Comparison of ENCODE assay signal across 17 cellular contexts in the genomic region with DNA sequence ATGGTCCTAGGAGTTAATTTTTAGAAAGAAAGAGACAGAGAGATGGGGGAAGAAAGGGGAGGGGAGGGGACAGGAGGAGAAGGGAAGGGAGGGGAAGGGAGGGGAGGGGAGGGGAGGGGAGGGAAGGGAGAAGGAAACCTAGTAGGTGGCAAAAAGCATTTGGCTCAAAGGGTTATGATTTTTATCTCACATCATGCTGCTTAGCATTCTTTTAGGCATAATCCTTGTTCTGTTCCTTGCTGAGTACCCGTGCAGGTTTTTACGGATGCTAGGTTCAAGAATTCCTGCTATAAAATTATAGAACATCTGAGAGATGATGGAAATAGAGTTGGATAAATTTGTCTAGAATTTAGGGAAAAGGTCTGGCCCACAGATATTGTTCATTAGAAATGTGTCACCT.
DNase-seq lines count a peak whose midpoint lies in the region; ATAC-seq, FAIRE-seq and TF ChIP-seq lines count a peak whose summit lies in the region.
"Had no signal": no experiment of that assay in that cellular context is flagged by ENCODE, and none has a peak within 500 bp of the region (broad histone marks: within the 10 kb centered on the region; RNA-seq: fewer than 3 reads in every experiment).

No MANE protein-coding gene starts in this region.

- H3K79me2 ChIP-seq in HepG2 (ENCODE audit: insufficient read depth, low read length) = no peaks in the 10 kb centered on the region

- in situ Hi-C loops in HepG2 (cut with HindIII; ENCODE audit: extremely low pct_ligation_motif_present, low pct_unique_long_range_greater_than_20kb) = no loop called here

- H3K4me3 Mint-ChIP-seq in activated CD4-positive, alpha-beta T cell treated with anti-CD3 and anti-CD28 coated beads for 36 hours = peak overlapping the region; percentile 67
- H3K4me3 Mint-ChIP-seq in activated T-helper 17 cell treated with anti-CD3 and anti-CD28 coated beads, Interleukin-2, amount 50 U/mL, for 72 hours = peak overlapping the region; percentile 66
- H3K4me3 Mint-ChIP-seq in stimulated activated effector memory CD8-positive, alpha-beta T cell treated with anti-CD3 and anti-CD28 coated beads, Interleukin-12 subunit alpha, Interleukin-12 subunit beta, amount 100 ng/mL, for 72 hours = peak overlapping the region; percentile 13

- intact Hi-C loops in activated CD4-positive, alpha-beta T cell treated with anti-CD3 and anti-CD28 coated beads for 36 hours (cut with DNase I, micrococcal nuclease) = no loop called here
- intact Hi-C loops in HepG2 (cut with micrococcal nuclease; ENCODE audit: unreplicated experiment) = no loop called here
- intact Hi-C loops in right lobe of liver (cut with DNase I) = no loop called here
- intact Hi-C loops in esophagus muscularis mucosa (cut with DNase I) = no loop called here

- H3K27ac ChIP-seq in HepG2 (ENCODE audit: extremely low read length, insufficient read depth, low read length) = no peak overlapping the region
- no peak overlapping the region for H3K27ac ChIP-seq in right lobe of liver
- H3K27ac ChIP-seq in esophagus muscularis mucosa (replicated peaks in 1 of 4) = no peak overlapping the region
- H3K27ac ChIP-seq: BLaER1 treated with 17β-estradiol and CSF1 and Interleukin-3, amounts not matched to agents 10 nM and 100 nM had no signal

- H4K20me1 ChIP-seq in HepG2 (ENCODE audit: insufficient read depth, low read length) = no peaks in the 10 kb centered on the region
- H4K20me1 ChIP-seq: BLaER1 treated with 17β-estradiol and CSF1 and Interleukin-3, amounts not matched to agents 10 nM and 100 nM had no signal

- no peaks in the 10 kb centered on the region for H3K9me3 Mint-ChIP-seq in activated CD4-positive, alpha-beta T cell treated with anti-CD3 and anti-CD28 coated beads for 36 hours (ENCODE audit: low read depth)
- no peaks in the 10 kb centered on the region for H3K9me3 Mint-ChIP-seq in activated T-helper 17 cell treated with anti-CD3 and anti-CD28 coated beads, Interleukin-2, amount 50 U/mL, for 72 hours
- no peaks in the 10 kb centered on the region for H3K9me3 Mint-ChIP-seq in stimulated activated effector memory CD8-positive, alpha-beta T cell treated with anti-CD3 and anti-CD28 coated beads, Interleukin-12 subunit alpha, Interleukin-12 subunit beta, amount 100 ng/mL, for 72 hours

- H3K4me2 ChIP-seq in HepG2 (ENCODE audit: low read depth, low read length) = no peak overlapping the region
- H3K4me2 ChIP-seq: BLaER1 treated with 17β-estradiol and CSF1 and Interleukin-3, amounts not matched to agents 10 nM and 100 nM had no signal

- no peaks in the 10 kb centered on the region for H3K4me1 ChIP-seq in HepG2 (ENCODE audit: insufficient read depth, low read length)
- H3K4me1 ChIP-seq in right lobe of liver = no peaks in the 10 kb centered on the region
- H3K4me1 ChIP-seq in esophagus muscularis mucosa = no peaks in the 10 kb centered on the region
- H3K4me1 ChIP-seq: HAP-1 had no signal

- H3K9me3 ChIP-seq in HepG2 (ENCODE audit: low read length) (no peaks in the 10 kb centered on the region), right lobe of liver (no peaks in the 10 kb centered on the region), esophagus muscularis mucosa (no peaks in the 10 kb centered on the region)
- H3K9me3 ChIP-seq: BLaER1 treated with 17β-estradiol and CSF1 and Interleukin-3, amounts not matched to agents 10 nM and 100 nM; HAP-1 had no signal

- H3K4me1 Mint-ChIP-seq in activated CD4-positive, alpha-beta T cell treated with anti-CD3 and anti-CD28 coated beads for 36 hours = peaks cover 24% of the 10 kb centered on the region
- H3K4me1 Mint-ChIP-seq in activated T-helper 17 cell treated with anti-CD3 and anti-CD28 coated beads, Interleukin-2, amount 50 U/mL, for 72 hours = no peaks in the 10 kb centered on the region
- no peaks in the 10 kb centered on the region for H3K4me1 Mint-ChIP-seq in stimulated activated effector memory CD8-positive, alpha-beta T cell treated with anti-CD3 and anti-CD28 coated beads, Interleukin-12 subunit alpha, Interleukin-12 subunit beta, amount 100 ng/mL, for 72 hours

- no peak for DNase-seq in activated CD4-positive, alpha-beta T cell treated with anti-CD3 and anti-CD28 coated beads for 36 hours
- no peak for DNase-seq in activated CD4-positive, alpha-beta T cell treated with anti-CD3 and anti-CD28 coated beads, Interleukin-2, amount 50 U/mL, for 1 hour
- DNase-seq in HepG2 (ENCODE audit: low spot score) (no peak), right lobe of liver (no peak), esophagus muscularis mucosa (ENCODE audit: extremely low spot score) (no peak)
- DNase-seq in stimulated activated effector memory CD8-positive, alpha-beta T cell treated with anti-CD3 and anti-CD28 coated beads, Interleukin-12 subunit alpha, Interleukin-12 subunit beta, amount 100 ng/mL, for 72 hours (ENCODE audit: low spot score in 2 of 2) = no peak
- DNase-seq: DMS53, IMR-90, MV-4-11, NCI-H1436, NCI-H2029 treated with DMSO at 0.1 percent for 48 hours, NCI-H510A had no signal

- no peaks in the 10 kb centered on the region for H3K27me3 Mint-ChIP-seq in activated CD4-positive, alpha-beta T cell treated with anti-CD3 and anti-CD28 coated beads for 36 hours
- peaks cover 5% of the 10 kb centered on the region for H3K27me3 Mint-ChIP-seq in activated T-helper 17 cell treated with anti-CD3 and anti-CD28 coated beads, Interleukin-2, amount 50 U/mL, for 72 hours

- peak overlapping the region; percentile 80 for H3K27ac Mint-ChIP-seq in activated CD4-positive, alpha-beta T cell treated with anti-CD3 and anti-CD28 coated beads for 36 hours
- peak overlapping the region; percentile 88 for H3K27ac Mint-ChIP-seq in activated T-helper 17 cell treated with anti-CD3 and anti-CD28 coated beads, Interleukin-2, amount 50 U/mL, for 72 hours
- no peak overlapping the region for H3K27ac Mint-ChIP-seq in stimulated activated effector memory CD8-positive, alpha-beta T cell treated with anti-CD3 and anti-CD28 coated beads, Interleukin-12 subunit alpha, Interleukin-12 subunit beta, amount 100 ng/mL, for 72 hours

- no TSS peak for BruUV-seq in HepG2 (replicated peaks; lab: Mats Ljungman, UMichigan)

- no peak for FAIRE-seq in HepG2 (lab: Jason Lieb, UNC)
- FAIRE-seq: GM12878 had no signal

- no peaks in the 10 kb centered on the region for H3K36me3 ChIP-seq in HepG2 (replicated peaks in 1 of 2; ENCODE audit: control insufficient read depth in 1 of 2, insufficient read depth in 2 of 2, low read length in 2 of 2)
- no peaks in the 10 kb centered on the region for H3K36me3 ChIP-seq in right lobe of liver
- H3K36me3 ChIP-seq in esophagus muscularis mucosa = no peaks in the 10 kb centered on the region
- H3K36me3 ChIP-seq: BLaER1 treated with 17β-estradiol and CSF1 and Interleukin-3, amounts not matched to agents 10 nM and 100 nM; HAP-1 had no signal

- POLR2A ChIA-PET in activated CD4-positive, alpha-beta T cell treated with anti-CD3 and anti-CD28 coated beads for 36 hours (lab: Charles Lee) = no interaction called here
- POLR2A ChIA-PET in HepG2 (lab: Yijun Ruan, JAX) = no interaction called here

- no peak overlapping the region for H3K9ac ChIP-seq in HepG2 (ENCODE audit: insufficient read depth, low read depth, low read length)
- H3K9ac ChIP-seq: BLaER1 treated with 17β-estradiol and CSF1 and Interleukin-3, amounts not matched to agents 10 nM and 100 nM had no signal

- ATAC-seq in activated CD4-positive, alpha-beta T cell treated with anti-CD3 and anti-CD28 coated beads for 36 hours = no peak
- ATAC-seq in HepG2 (no peak), right lobe of liver (no peak), GM19455 (IDR thresholded peaks at IDR 0.05; ENCODE audit: unreplicated experiment) (no peak)
- ATAC-seq in activated T-helper 17 cell treated with anti-CD3 and anti-CD28 coated beads, Interleukin-2, amount 50 U/mL, for 72 hours (replicated peaks) = no peak
- ATAC-seq in stimulated activated effector memory CD8-positive, alpha-beta T cell treated with anti-CD3 and anti-CD28 coated beads, Interleukin-12 subunit alpha, Interleukin-12 subunit beta, amount 100 ng/mL, for 72 hours = no peak
- ATAC-seq: GM12878 had no signal

- H3K4me3 ChIP-seq in HepG2 (replicated peaks in 1 of 3; ENCODE audit: insufficient read depth in 1 of 3, low read depth in 2 of 3, low read length in 3 of 3) (no peak overlapping the region), right lobe of liver (no peak overlapping the region), esophagus muscularis mucosa (no peak overlapping the region)
- H3K4me3 ChIP-seq: BLaER1 treated with 17β-estradiol and CSF1 and Interleukin-3, amounts not matched to agents 10 nM and 100 nM; GM12878; HAP-1 had no signal

- no peak overlapping the region for H2AFZ ChIP-seq in HepG2 (ENCODE audit: low read length)

- TF ChIP-seq EP300 in HepG2 (IDR thresholded peaks at IDR 0.05; ENCODE audit: low read depth in 2 of 2, low read length in 2 of 2) (no peak), HepG2 (CRISPR knock-in tag; IDR thresholded peaks at IDR 0.05; ENCODE audit: borderline replicate concordance) (no peak), esophagus muscularis mucosa (IDR thresholded peaks at IDR 0.05) (no peak)

- TF ChIP-seq POLR2A in HepG2 (IDR thresholded peaks at IDR 0.05; ENCODE audit: insufficient read depth in 1 of 2, low read depth in 2 of 2, low read length in 2 of 2) (no peak), right lobe of liver (IDR thresholded peaks at IDR 0.05) (no peak), esophagus muscularis mucosa (IDR thresholded peaks at IDR 0.05; ENCODE audit: low read depth) (no peak)

- TF ChIP-seq CTCF in HepG2 (CRISPR knock-in tag; IDR thresholded peaks at IDR 0.05) (no peak), right lobe of liver (IDR thresholded peaks at IDR 0.05) (no peak), esophagus muscularis mucosa (IDR thresholded peaks at IDR 0.05) (no peak)

- no peak for TF ChIP-seq RAD21 in HepG2 (CRISPR knock-in tag; IDR thresholded peaks at IDR 0.05)

- H3K27me3 ChIP-seq in HepG2 (ENCODE audit: control insufficient read depth in 1 of 2, insufficient read depth in 2 of 2, low read length in 2 of 2) (peaks cover 2 to 4% of the 10 kb centered on the region in 2 experiments; a peak in 2 of 5 replicates), right lobe of liver (no peaks in the 10 kb centered on the region), esophagus muscularis mucosa (peaks cover 0 to 15% (median 0%) of the 10 kb centered on the region in 4 donors)
- H3K27me3 ChIP-seq: BLaER1 treated with 17β-estradiol and CSF1 and Interleukin-3, amounts not matched to agents 10 nM and 100 nM had no signal

- WGBS in HepG2 (ENCODE audit: low lambda C conversion rate) = 42% methylated on average over 2 of the region's 2 CpGs
- WGBS in right lobe of liver (ENCODE audit: insufficient coverage, low coverage, low lambda C conversion rate, missing lambda C conversion rate) = 57% methylated on average over 2 of the region's 2 CpGs
- 75% methylated on average over 2 of the region's 2 CpGs for WGBS in esophagus muscularis mucosa

- H3K36me3 Mint-ChIP-seq in activated CD4-positive, alpha-beta T cell treated with anti-CD3 and anti-CD28 coated beads for 36 hours (ENCODE audit: low read depth) = peaks cover 3% of the 10 kb centered on the region
- H3K36me3 Mint-ChIP-seq in activated T-helper 17 cell treated with anti-CD3 and anti-CD28 coated beads, Interleukin-2, amount 50 U/mL, for 72 hours (ENCODE audit: low read depth) = peaks cover 12% of the 10 kb centered on the region
- H3K36me3 Mint-ChIP-seq in stimulated activated effector memory CD8-positive, alpha-beta T cell treated with anti-CD3 and anti-CD28 coated beads, Interleukin-12 subunit alpha, Interleukin-12 subunit beta, amount 100 ng/mL, for 72 hours = no peaks in the 10 kb centered on the region

- CTCF ChIA-PET in activated CD4-positive, alpha-beta T cell treated with anti-CD3 and anti-CD28 coated beads for 36 hours (lab: Charles Lee) = interaction anchor here (2.1 kb wide), 1 partner anchor 13 kb away, joined by 11 read pairs; no protein-coding TSS in a partner anchor
- CTCF ChIA-PET in HepG2 (lab: Yijun Ruan, JAX; ENCODE audit: low intra/inter-chr PET ratio, low total read pairs) = no interaction called here

Comparison
In these comparisons a context has a peak if more than half of its experiments do, and no peak if none do; other contexts are left out.
1. H3K4me3 Mint-ChIP-seq: peak in every context shown above with its lines; median percentile 67 in activated CD4-positive, alpha-beta T cell treated with anti-CD3 and anti-CD28 coated beads for 36 hours; 66 in activated T-helper 17 cell treated with anti-CD3 and anti-CD28 coated beads, Interleukin-2, amount 50 U/mL, for 72 hours; 13 in stimulated activated effector memory CD8-positive, alpha-beta T cell treated with anti-CD3 and anti-CD28 coated beads, Interleukin-12 subunit alpha, Interleukin-12 subunit beta, amount 100 ng/mL, for 72 hours.